In genomic region chr5:154648706-154649105, GRCh38 we compare ENCODE assay signal across 1 cellular context.
TF ChIP-seq lines count a peak whose summit lies in the region.

No MANE protein-coding gene starts in this region.

TF ChIP-seq in K562, 482 proteins besides CTCF, POLR2A, EP300 and RAD21 (continued from another document):
- no peak for TF ChIP-seq ZNF57 (CRISPR knock-in tag; IDR thresholded peaks at IDR 0.05)
- TF ChIP-seq NELFE (IDR thresholded peaks at IDR 0.05; ENCODE audit: insufficient read depth, insufficient read length) = no peak
- TF ChIP-seq HES1 (IDR thresholded peaks at IDR 0.05; ENCODE audit: low read depth) = peak; percentile 44; the same call in 1 of the 2 replicates
- no peak for TF ChIP-seq ZNF511 (CRISPR knock-in tag; IDR thresholded peaks at IDR 0.05)
- no peak for TF ChIP-seq ZNF324 (CRISPR knock-in tag; IDR thresholded peaks at IDR 0.05)
- TF ChIP-seq ZBTB12 (CRISPR knock-in tag; IDR thresholded peaks at IDR 0.05) = no peak
- 0 out of 4 replicates have a peak, but pooled peaks of 1 of the 2 experiments have one; percentile 37 for TF ChIP-seq TEAD1 (CRISPR knock-in tag; IDR thresholded peaks at IDR 0.05)
- peak; percentile 45; the same call in 1 of the 2 replicates for TF ChIP-seq CTBP1 (IDR thresholded peaks at IDR 0.05; ENCODE audit: borderline replicate concordance)
- no peak for TF ChIP-seq TAF1 (IDR thresholded peaks at IDR 0.05; ENCODE audit: control insufficient read depth, extremely low read depth, insufficient read depth, low read length, severe bottlenecking)
- no peak for TF ChIP-seq THRA (IDR thresholded peaks at IDR 0.05)
- no peak for TF ChIP-seq MEF2D (tag; conservative IDR thresholded peaks at IDR 0.05; ENCODE audit: low read depth)
- TF ChIP-seq KAT7 (CRISPR knock-in tag; IDR thresholded peaks at IDR 0.05; ENCODE audit: borderline replicate concordance) = no peak
- no peak for TF ChIP-seq ZNF445 (CRISPR knock-in tag; IDR thresholded peaks at IDR 0.05; ENCODE audit: low read depth)
- TF ChIP-seq TCF7L2 (IDR thresholded peaks at IDR 0.05; ENCODE audit: low read depth, low read length) = no peak
- no peak for TF ChIP-seq CBFB (CRISPR knock-in tag; IDR thresholded peaks at IDR 0.05)
- TF ChIP-seq CEBPB (tag; IDR thresholded peaks at IDR 0.05) = peak; percentile 100
- peak; percentile 91 for TF ChIP-seq IRF9 (tag; IDR thresholded peaks at IDR 0.05)
- TF ChIP-seq ZNF124 (CRISPR knock-in tag; IDR thresholded peaks at IDR 0.05) = no peak
- no peak for TF ChIP-seq SIN3A (IDR thresholded peaks at IDR 0.05; ENCODE audit: borderline replicate concordance in 2 of 2, control insufficient read depth in 1 of 2, low read depth in 2 of 2, low read length in 2 of 2)
- TF ChIP-seq BHLHE40 (IDR thresholded peaks at IDR 0.05; ENCODE audit: low read length) = peak; percentile 47; the same call in 1 of the 2 replicates
- 0 out of 2 replicates have a peak, but pooled peaks have one; percentile 53 for TF ChIP-seq MAFG (tag; conservative IDR thresholded peaks at IDR 0.05)
- no peak for TF ChIP-seq HDAC6 (IDR thresholded peaks at IDR 0.05; ENCODE audit: low read depth, low read length)
- no peak for TF ChIP-seq ZNF384 (IDR thresholded peaks at IDR 0.05; ENCODE audit: low read depth, low read length)
- TF ChIP-seq CC2D1A (IDR thresholded peaks at IDR 0.05) = no peak
- TF ChIP-seq CREB1 (IDR thresholded peaks at IDR 0.05) = no peak
- no peak for TF ChIP-seq CREB1 (CRISPR knock-in tag; IDR thresholded peaks at IDR 0.05)
- no peak; the same call in 1 of the 2 replicates for TF ChIP-seq NCOA1 (IDR thresholded peaks at IDR 0.05; ENCODE audit: low read depth)
- TF ChIP-seq FOXK2 (conservative IDR thresholded peaks at IDR 0.05 in 1 of 2, IDR thresholded peaks at IDR 0.05 in 1 of 2; ENCODE audit: low read depth in 2 of 2) = 0 out of 4 replicates have a peak, but pooled peaks of 1 of the 2 experiments have one; percentile 17
- no peak for TF ChIP-seq ZNF561 (CRISPR knock-in tag; conservative IDR thresholded peaks at IDR 0.05)
- no peak for TF ChIP-seq ZNF253 (CRISPR knock-in tag; conservative IDR thresholded peaks at IDR 0.05)
- no peak; the same call in 1 of the 2 replicates for TF ChIP-seq TRIM28 (IDR thresholded peaks at IDR 0.05)
- TF ChIP-seq GATAD2A (IDR thresholded peaks at IDR 0.05) = peak; percentile 75; the same call in 1 of the 2 replicates
- TF ChIP-seq PATZ1 (CRISPR knock-in tag; IDR thresholded peaks at IDR 0.05; ENCODE audit: borderline replicate concordance) = no peak
- no peak for TF ChIP-seq STAT6 (CRISPR knock-in tag; IDR thresholded peaks at IDR 0.05)
- no peak for TF ChIP-seq ZNF431 (CRISPR knock-in tag; IDR thresholded peaks at IDR 0.05)
- TF ChIP-seq ARHGAP35 (IDR thresholded peaks at IDR 0.05; ENCODE audit: partially characterized antibody) = no peak
- TF ChIP-seq POLR2AphosphoS2 (IDR thresholded peaks at IDR 0.05; ENCODE audit: low read length) = no peak
- TF ChIP-seq TCFL5 (CRISPR knock-in tag; conservative IDR thresholded peaks at IDR 0.05) = no peak
- no peak for TF ChIP-seq CREBBP (IDR thresholded peaks at IDR 0.05; ENCODE audit: low read depth, low read length)
- no peak for TF ChIP-seq LARP7 (IDR thresholded peaks at IDR 0.05)
- no peak for TF ChIP-seq ZBTB1 (CRISPR knock-in tag; IDR thresholded peaks at IDR 0.05; ENCODE audit: borderline replicate concordance, low read depth)
- no peak for TF ChIP-seq BRD4 (IDR thresholded peaks at IDR 0.05)
- TF ChIP-seq ZSCAN29 (IDR thresholded peaks at IDR 0.05) = no peak
- TF ChIP-seq NONO (IDR thresholded peaks at IDR 0.05; ENCODE audit: low read depth in 2 of 2, low read length in 1 of 2) = no peak
- no peak for TF ChIP-seq DLX4 (CRISPR knock-in tag; IDR thresholded peaks at IDR 0.05)
- TF ChIP-seq ZBTB7A (IDR thresholded peaks at IDR 0.05; ENCODE audit: borderline replicate concordance, control insufficient read depth, low read depth, low read length) = no peak
- TF ChIP-seq ZNF282 (CRISPR knock-in tag; IDR thresholded peaks at IDR 0.05) = no peak
- TF ChIP-seq DIDO1 (tag; IDR thresholded peaks at IDR 0.05; ENCODE audit: low read depth) = no peak
- no peak for TF ChIP-seq ETV6 (IDR thresholded peaks at IDR 0.05; ENCODE audit: borderline replicate concordance in 1 of 2, low read depth in 2 of 2, low read length in 1 of 2)
- TF ChIP-seq ETV6 (CRISPR knock-in tag; IDR thresholded peaks at IDR 0.05; ENCODE audit: borderline replicate concordance) = no peak
- peak; percentile 85 for TF ChIP-seq JUND (IDR thresholded peaks at IDR 0.05; ENCODE audit: borderline replicate concordance, low read depth, low read length)
- TF ChIP-seq JUND (tag; IDR thresholded peaks at IDR 0.05; ENCODE audit: borderline replicate concordance, low read depth, low read length) = peak; percentile 77; the same call in 1 of the 3 replicates
- no peak for TF ChIP-seq ZBTB8A (IDR thresholded peaks at IDR 0.05; ENCODE audit: partially characterized antibody)
- peak; percentile 94 for TF ChIP-seq DPF2 (IDR thresholded peaks at IDR 0.05)
- TF ChIP-seq POLR2H (tag; IDR thresholded peaks at IDR 0.05; ENCODE audit: low read depth) = no peak
- TF ChIP-seq ZNF316 (IDR thresholded peaks at IDR 0.05) = no peak
- no peak for TF ChIP-seq NFIX (CRISPR knock-in tag; IDR thresholded peaks at IDR 0.05; ENCODE audit: low read depth)
- TF ChIP-seq ASH1L (IDR thresholded peaks at IDR 0.05; ENCODE audit: borderline replicate concordance, low read depth, partially characterized antibody) = no peak
- TF ChIP-seq CCNT2 (IDR thresholded peaks at IDR 0.05; ENCODE audit: borderline replicate concordance, extremely low read depth, insufficient read length, low read depth, low read length) = no peak
- no peak for TF ChIP-seq YBX1 (IDR thresholded peaks at IDR 0.05)
- no peak for TF ChIP-seq FIP1L1 (IDR thresholded peaks at IDR 0.05; ENCODE audit: low read depth, low read length, poor library complexity, severe bottlenecking)
- no peak for TF ChIP-seq IFI16 (CRISPR knock-in tag; IDR thresholded peaks at IDR 0.05)
- TF ChIP-seq NFXL1 (CRISPR knock-in tag; IDR thresholded peaks at IDR 0.05) = no peak
- TF ChIP-seq TRIM25 (IDR thresholded peaks at IDR 0.05; ENCODE audit: borderline replicate concordance) = no peak
- TF ChIP-seq JUNB (CRISPR knock-in tag; conservative IDR thresholded peaks at IDR 0.05) = no peak
TF ChIP-seq in K562: peak in this region for 92.
